Comparison of ENCODE assay signal across 8 cellular contexts in the genomic region with DNA sequence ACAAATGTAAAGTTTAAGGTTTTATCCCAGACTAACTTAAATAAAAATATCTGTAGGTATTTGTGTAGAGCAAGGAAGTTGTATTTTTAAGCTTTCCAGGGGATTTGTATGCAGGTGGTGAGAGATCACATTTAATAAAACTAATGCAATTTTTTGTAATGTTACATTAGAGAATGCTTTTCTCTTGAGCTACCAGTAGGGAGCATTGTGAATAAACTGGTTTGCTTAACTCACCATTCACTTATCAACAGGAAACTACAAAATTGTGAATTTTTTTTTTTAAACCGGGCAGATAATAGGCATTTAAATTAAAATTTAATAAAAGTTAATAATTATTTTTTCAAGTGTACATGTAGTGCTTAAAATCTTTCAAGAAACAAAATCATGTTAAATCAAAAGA.
A peak's percentile ranks its signal among the peaks of the same experiment; 100 is the strongest.
DNase-seq lines count a peak whose midpoint lies in the region; ATAC-seq and TF ChIP-seq lines count a peak whose summit lies in the region.
"Had no signal": no experiment of that assay in that cellular context is flagged by ENCODE, and none has a peak within 500 bp of the region (broad histone marks: within the 10 kb centered on the region; RNA-seq: fewer than 3 reads in every experiment).

No MANE protein-coding gene starts in this region.

- DNase-seq in EH (ENCODE audit: low read depth), result peak; percentile 33
- no peak for DNase-seq in MM.1S
- no peak for DNase-seq in chondrocyte (ENCODE audit: low spot score)
- DNase-seq in neural progenitor cell (ENCODE audit: low spot score), result no peak
- no peak for DNase-seq in HPDE6-E6E7 (ENCODE audit: extremely low spot score)
- DNase-seq: hypothalamus had no signal

- H3K79me2 ChIP-seq in MM.1S (ENCODE audit: low read length) (no peaks in the 10 kb centered on the region), neural progenitor cell (ENCODE audit: low read depth) (no peaks in the 10 kb centered on the region)

- H2AFZ ChIP-seq in MM.1S (ENCODE audit: low read length) (no peak overlapping the region), neural progenitor cell (replicated peaks) (no peak overlapping the region)

- H3K4me3 Mint-ChIP-seq in chondrocyte (ENCODE audit: unreplicated experiment) (no peak overlapping the region), neural progenitor cell (no peak overlapping the region)

- H3K9ac ChIP-seq in MM.1S (ENCODE audit: low read length) (no peak overlapping the region), neural progenitor cell (no peak overlapping the region)

- H3K4me1 ChIP-seq in MM.1S (ENCODE audit: low read length) (no peaks in the 10 kb centered on the region), neural progenitor cell (peaks cover 9% of the 10 kb centered on the region)

- TF ChIP-seq CTCF in MM.1S (IDR thresholded peaks at IDR 0.05; ENCODE audit: low read length) (peak; percentile 38), chondrocyte (IDR thresholded peaks at IDR 0.05) (peak; percentile 79), neural progenitor cell (IDR thresholded peaks at IDR 0.05) (peak; percentile 23)

- no peak overlapping the region for H3K27ac ChIP-seq in MM.1S (ENCODE audit: low read length)
- H3K27ac ChIP-seq in neural progenitor cell, result no peak overlapping the region

- no peaks in the 10 kb centered on the region for H3F3A ChIP-seq in MM.1S (ENCODE audit: insufficient read depth, low read length)
- H3F3A ChIP-seq in neural progenitor cell (ENCODE audit: low read depth), result no peaks in the 10 kb centered on the region

- H3K36me3 Mint-ChIP-seq in chondrocyte (ENCODE audit: low read depth), result peaks cover 10% of the 10 kb centered on the region
- peaks cover 10% of the 10 kb centered on the region for H3K36me3 Mint-ChIP-seq in neural progenitor cell

- no peak overlapping the region for H3K4me2 ChIP-seq in MM.1S (ENCODE audit: low read depth, low read length)
- no peak overlapping the region for H3K4me2 ChIP-seq in neural progenitor cell

- H3K9me3 Mint-ChIP-seq in chondrocyte (ENCODE audit: low read depth), result peaks cover 7% of the 10 kb centered on the region
- H3K9me3 Mint-ChIP-seq in neural progenitor cell, result no peaks in the 10 kb centered on the region

- H3K27me3 ChIP-seq in MM.1S (replicated peaks; ENCODE audit: insufficient read depth, low read length) (no peaks in the 10 kb centered on the region), neural progenitor cell (no peaks in the 10 kb centered on the region)

- H3K27me3 Mint-ChIP-seq in chondrocyte (ENCODE audit: low read depth), result no peaks in the 10 kb centered on the region
- no peaks in the 10 kb centered on the region for H3K27me3 Mint-ChIP-seq in neural progenitor cell (ENCODE audit: insufficient read depth, low read depth)

- H3K4me1 Mint-ChIP-seq in chondrocyte (ENCODE audit: low read depth) (no peaks in the 10 kb centered on the region), neural progenitor cell (peaks cover 5% of the 10 kb centered on the region)

- peak overlapping the region; percentile 68 for H3K27ac Mint-ChIP-seq in chondrocyte (ENCODE audit: unreplicated experiment)
- H3K27ac Mint-ChIP-seq in neural progenitor cell, result no peak overlapping the region

- no peak overlapping the region for H3K4me3 ChIP-seq in MM.1S (ENCODE audit: low read length)
- no peak overlapping the region for H3K4me3 ChIP-seq in neural progenitor cell

- ATAC-seq in GM19351 (IDR thresholded peaks at IDR 0.05; ENCODE audit: unreplicated experiment) (no peak), HG02610 (IDR thresholded peaks at IDR 0.05; ENCODE audit: unreplicated experiment) (no peak)

- no peaks in the 10 kb centered on the region for H3K9me2 ChIP-seq in MM.1S (replicated peaks; ENCODE audit: insufficient read depth, low read length)

- H3K9me3 ChIP-seq in MM.1S (replicated peaks; ENCODE audit: insufficient read depth, low read length) (no peaks in the 10 kb centered on the region), neural progenitor cell (ENCODE audit: low read depth) (no peaks in the 10 kb centered on the region)

- H4K20me1 ChIP-seq in MM.1S (ENCODE audit: insufficient read depth, low read length) (no peaks in the 10 kb centered on the region), neural progenitor cell (ENCODE audit: low read depth) (no peaks in the 10 kb centered on the region)

- H3K36me3 ChIP-seq in MM.1S (replicated peaks; ENCODE audit: insufficient read depth, low read length), result no peaks in the 10 kb centered on the region
- H3K36me3 ChIP-seq in neural progenitor cell, result no peaks in the 10 kb centered on the region

Comparison
In these comparisons a context has a peak if more than half of its experiments do, and no peak if none do; other contexts are left out.
1. CTCF ChIP-seq: peak in every context shown above with its lines; median percentile 79 in chondrocyte; 38 in MM.1S; 23 in neural progenitor cell.